22 cellular contexts compared by ENCODE assay signal in genomic region chr1:57600424-57600823, GRCh38.
"Had no signal": no experiment of that assay in that cellular context is flagged by ENCODE, and none has a peak within 500 bp of the region (broad histone marks: within the 10 kb centered on the region; RNA-seq: fewer than 3 reads in every experiment).

No MANE protein-coding gene starts in this region.

- H3K4me2 ChIP-seq: hepatocyte had no signal

- H3K27me3 ChIP-seq: body of pancreas, foreskin keratinocyte, hepatocyte, left lung, upper lobe of left lung had no signal

- ATAC-seq: activated CD8-positive, alpha-beta memory T cell treated with anti-CD3 and anti-CD28 coated beads, Interleukin-2, amount 10 ng/mL, durations not matched to agents 7 days and 5 days; activated CD8-positive, alpha-beta T cell treated with anti-CD3 and anti-CD28 coated beads for 36 hours; activated naive CD8-positive, alpha-beta T cell treated with anti-CD3 and anti-CD28 coated beads, Interleukin-2, amount 50 U/mL, for 24 hours; body of pancreas; foreskin keratinocyte; left lung; naive thymus-derived CD4-positive, alpha-beta T cell; stimulated activated naive CD8-positive, alpha-beta T cell treated with anti-CD3 and anti-CD28 coated beads, Interleukin-15, Interleukin-2, amounts not matched to agents 100 U/mL and 50 U/mL, for 24 hours had no signal

- H3K9me3 ChIP-seq: body of pancreas, left lung, upper lobe of left lung had no signal

- H2AFZ ChIP-seq: hepatocyte had no signal

- H3K4me3 ChIP-seq: body of pancreas, hepatocyte, left lung, lung, upper lobe of left lung had no signal

- H3K36me3 ChIP-seq: left lung, upper lobe of left lung had no signal

- DNase-seq: activated CD4-positive, alpha-beta T cell treated with anti-CD3 and anti-CD28 coated beads, Interleukin-2, amount 10 ng/mL, durations not matched to agents 7 days and 5 days; activated CD4-positive, CD25-positive, alpha-beta regulatory T cell treated with anti-CD3 and anti-CD28 coated beads, Interleukin-2, amount 50 U/mL, for 72 hours; activated CD8-positive, alpha-beta memory T cell treated with anti-CD3 and anti-CD28 coated beads, Interleukin-2, amount 10 ng/mL, durations not matched to agents 7 days and 5 days; activated CD8-positive, alpha-beta T cell treated with anti-CD3 and anti-CD28 coated beads for 36 hours; activated gamma-delta T cell; activated naive CD4-positive, alpha-beta T cell treated with anti-CD3 and anti-CD28 coated beads, Interleukin-2, amount 50 U/mL, for 16 hours; activated naive CD8-positive, alpha-beta T cell treated with anti-CD3 and anti-CD28 coated beads, Interleukin-2, amount 50 U/mL, for 24 hours; body of pancreas; caudate nucleus; dermis blood vessel endothelial cell; effector CD8-positive, alpha-beta T cell; foreskin keratinocyte; kidney glomerular epithelial cell; left lung; naive thymus-derived CD4-positive, alpha-beta T cell; retina; stimulated activated CD4-positive, alpha-beta T cell treated with anti-CD3 and anti-CD28 coated beads, Interleukin-4, amount 100 ng/mL, for 1 hour; stimulated activated naive CD8-positive, alpha-beta T cell treated with anti-CD3 and anti-CD28 coated beads, Interleukin-15, Interleukin-2, amounts not matched to agents 100 U/mL and 50 U/mL, for 24 hours; upper lobe of left lung had no signal

- H3K4me1 ChIP-seq: body of pancreas, foreskin keratinocyte, left lung, upper lobe of left lung had no signal

- H3K27ac ChIP-seq: body of pancreas, foreskin keratinocyte, hepatocyte, left lung, upper lobe of left lung, VCaP had no signal
